In the genomic region with DNA sequence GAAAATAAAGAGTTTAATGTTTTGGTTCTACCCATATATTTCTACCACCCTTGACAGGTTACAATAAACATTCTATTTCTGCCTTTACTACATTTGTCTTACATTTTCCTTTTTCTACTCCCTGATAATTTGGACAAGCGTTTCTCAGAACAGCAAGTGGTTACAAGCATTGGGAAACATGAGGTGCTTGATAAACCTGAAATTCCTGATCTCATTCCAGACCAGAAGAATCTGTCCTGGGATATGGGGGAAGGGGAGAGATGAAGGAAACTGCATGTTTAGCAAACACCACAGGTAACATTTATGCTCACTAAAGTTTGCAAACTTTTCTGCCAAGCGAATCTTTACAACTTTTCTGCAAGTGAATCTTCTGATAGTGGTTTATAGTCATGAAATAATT, we compare ENCODE assay signal across 19 cellular contexts. TPM values are rescaled to one million over a fixed set of nuclear protein-coding genes. Genes with fewer than 3 reads are reported as not detected.
DNase-seq lines count a peak whose midpoint lies in the region; ATAC-seq and TF ChIP-seq lines count a peak whose summit lies in the region.
"Had no signal": no experiment of that assay in that cellular context is flagged by ENCODE, and none has a peak within 500 bp of the region (broad histone marks: within the 10 kb centered on the region; RNA-seq: fewer than 3 reads in every experiment).

No MANE protein-coding gene starts in this region.

- TF ChIP-seq POLR2A in Peyer's patch (IDR thresholded peaks at IDR 0.05) = no peak

- no peaks in the 10 kb centered on the region for H3K27me3 Mint-ChIP-seq in mesothelial cell of epicardium (ENCODE audit: low read depth)
- no peaks in the 10 kb centered on the region for H3K27me3 Mint-ChIP-seq in CD8-positive, alpha-beta memory T cell

- peaks cover 36% of the 10 kb centered on the region for H3K4me1 Mint-ChIP-seq in mesothelial cell of epicardium
- no peaks in the 10 kb centered on the region for H3K4me1 Mint-ChIP-seq in CD8-positive, alpha-beta memory T cell

- H3K9me3 ChIP-seq in Peyer's patch = no peaks in the 10 kb centered on the region
- H3K9me3 ChIP-seq in CD8-positive, alpha-beta memory T cell (ENCODE audit: low read length) = no peaks in the 10 kb centered on the region

- H3K36me3 Mint-ChIP-seq in mesothelial cell of epicardium = peaks cover 4% of the 10 kb centered on the region
- no peaks in the 10 kb centered on the region for H3K36me3 Mint-ChIP-seq in CD8-positive, alpha-beta memory T cell

- no peaks in the 10 kb centered on the region for H3K36me3 ChIP-seq in Peyer's patch
- H3K36me3 ChIP-seq in CD8-positive, alpha-beta memory T cell (ENCODE audit: insufficient read depth, low read length) = no peaks in the 10 kb centered on the region
- H3K36me3 ChIP-seq: BLaER1 treated with 17β-estradiol and CSF1 and Interleukin-3, amounts not matched to agents 10 nM and 100 nM had no signal

- no peak for TF ChIP-seq CTCF in epithelial cell of esophagus (IDR thresholded peaks at IDR 0.05; ENCODE audit: insufficient read depth, low read depth, low read length, missing control alignments)
- TF ChIP-seq CTCF in mesothelial cell of epicardium (IDR thresholded peaks at IDR 0.05; ENCODE audit: unreplicated experiment) = no peak
- TF ChIP-seq CTCF in Peyer's patch (IDR thresholded peaks at IDR 0.05) = no peak

- peaks cover 15% of the 10 kb centered on the region for H3K9me3 Mint-ChIP-seq in mesothelial cell of epicardium
- H3K9me3 Mint-ChIP-seq in CD8-positive, alpha-beta memory T cell = peaks cover 0 to 20% (median 9%) of the 10 kb centered on the region in 5 donors

- no peak overlapping the region for H3K27ac ChIP-seq in Peyer's patch
- H3K27ac ChIP-seq in CD8-positive, alpha-beta memory T cell (ENCODE audit: low read depth, low read length) = no peak overlapping the region
- H3K27ac ChIP-seq: BLaER1 treated with 17β-estradiol and CSF1 and Interleukin-3, amounts not matched to agents 10 nM and 100 nM had no signal

- CTCF ChIA-PET in CD8-positive, alpha-beta memory T cell (lab: Charles Lee) = no interaction called here

- no peak overlapping the region for H3K4me3 Mint-ChIP-seq in mesothelial cell of epicardium
- no peak overlapping the region for H3K4me3 Mint-ChIP-seq in CD8-positive, alpha-beta memory T cell
- H3K4me3 Mint-ChIP-seq: HFFc6 had no signal

- no peaks in the 10 kb centered on the region for H3K4me1 ChIP-seq in Peyer's patch
- H3K4me1 ChIP-seq in CD8-positive, alpha-beta memory T cell (ENCODE audit: insufficient read depth, low read length) = no peaks in the 10 kb centered on the region
- H3K4me1 ChIP-seq: BLaER1 treated with 17β-estradiol and CSF1 and Interleukin-3, amounts not matched to agents 10 nM and 100 nM had no signal

- H3K27ac Mint-ChIP-seq in mesothelial cell of epicardium = peak overlapping the region; percentile 72
- no peak overlapping the region for H3K27ac Mint-ChIP-seq in CD8-positive, alpha-beta memory T cell
- H3K27ac Mint-ChIP-seq: HFFc6 had no signal

- H3K27me3 ChIP-seq in Peyer's patch = no peaks in the 10 kb centered on the region
- H3K27me3 ChIP-seq in CD8-positive, alpha-beta memory T cell (ENCODE audit: insufficient read depth, low read length, poor library complexity, severe bottlenecking) = no peaks in the 10 kb centered on the region
- H3K27me3 ChIP-seq: BLaER1 treated with 17β-estradiol and CSF1 and Interleukin-3, amounts not matched to agents 10 nM and 100 nM had no signal

- intact Hi-C loops in Right ventricle myocardium superior (cut with DNase I) = no loop called here
- intact Hi-C loops in left cardiac atrium (cut with DNase I) = no loop called here

- no peak overlapping the region for H3K4me3 ChIP-seq in epithelial cell of esophagus (ENCODE audit: low read length)
- no peak overlapping the region for H3K4me3 ChIP-seq in Peyer's patch
- H3K4me3 ChIP-seq in CD8-positive, alpha-beta memory T cell (ENCODE audit: low read length) = no peak overlapping the region
- H3K4me3 ChIP-seq: BLaER1 treated with 17β-estradiol and CSF1 and Interleukin-3, amounts not matched to agents 10 nM and 100 nM; GM12878 had no signal

- DNase-seq in Right ventricle myocardium superior (no peak), left cardiac atrium (no peak), epithelial cell of esophagus (ENCODE audit: low read depth) (peak; percentile 91), mesothelial cell of epicardium (ENCODE audit: low spot score in 2 of 2, unreplicated experiment in 2 of 2) (no peak), GM19240 (ENCODE audit: insufficient read length, low spot score) (no peak), Peyer's patch (no peak), cerebellar nuclear complex (lab: John Stamatoyannopoulos, UW) (no peak)
- DNase-seq in CD8-positive, alpha-beta memory T cell = no peak
- DNase-seq: HFFc6, KG1, NCI-H1092, NCI-H1694, NCI-H69 had no signal

- ATAC-seq in Right ventricle myocardium superior (ENCODE audit: poor library complexity) (peak; percentile 45), left cardiac atrium (no peak)
- ATAC-seq: GM12878, Right ventricle myocardium inferior had no signal

- POLR2A ChIA-PET in CD8-positive, alpha-beta memory T cell (lab: Charles Lee) = no interaction called here

RNA-seq across cellular contexts. Expression of a gene that starts 28.3 kb away (rescaled TPM):
- total RNA-seq in Right ventricle myocardium superior (4.6 TPM), left cardiac atrium (10 to 100 TPM; 32.9 to 52.4 TPM), mesothelial cell of epicardium (0.36 to 0.47 TPM (median 0.43 TPM) in 3 replicates), Peyer's patch (under 1 TPM in 1 of 4 donors, not detected in 3; 0.35 TPM)
- under 1 TPM; 0.11 to 0.18 TPM for total RNA-seq in CD8-positive, alpha-beta memory T cell
- 2.1 TPM for polyA plus RNA-seq in CD8-positive, alpha-beta memory T cell
- total RNA-seq: A172, G401, HFFc6, MCF 10A had no signal
